Comparison of ENCODE assay signal across 30 cellular contexts in genomic region chr1:110042981-110043380, GRCh38. TPM values are rescaled to one million over a fixed set of nuclear protein-coding genes. Genes with fewer than 3 reads are reported as not detected.
"Had no signal": no experiment of that assay in that cellular context is flagged by ENCODE, and none has a peak within 500 bp of the region (broad histone marks: within the 10 kb centered on the region; RNA-seq: fewer than 3 reads in every experiment).

No MANE protein-coding gene starts in this region.

- H3K4me3 ChIP-seq: ascending aorta, cardiac muscle cell had no signal

- ATAC-seq: activated CD8-positive, alpha-beta memory T cell treated with anti-CD3 and anti-CD28 coated beads, Interleukin-2, amount 10 ng/mL, durations not matched to agents 7 days and 5 days; activated CD8-positive, alpha-beta T cell treated with anti-CD3 and anti-CD28 coated beads, Interleukin-2, amount 10 ng/mL, durations not matched to agents 7 days and 5 days; activated naive CD8-positive, alpha-beta T cell treated with anti-CD3 and anti-CD28 coated beads, Interleukin-2, amount 50 U/mL, for 24 hours had no signal

- H3K27ac ChIP-seq: ascending aorta, cardiac muscle cell, VCaP had no signal

- H3K27me3 ChIP-seq: ascending aorta, cardiac muscle cell had no signal

- DNase-seq: activated B cell treated with CpG ODN at 0.5 μM for 24 hours; activated CD4-positive, alpha-beta memory T cell treated with anti-CD3 and anti-CD28 coated beads, Interleukin-2, amount 10 ng/mL, durations not matched to agents 7 days and 5 days; activated CD4-positive, alpha-beta T cell treated with anti-CD3 and anti-CD28 coated beads for 4 hours; activated CD4-positive, alpha-beta T cell treated with anti-CD3 and anti-CD28 coated beads, Interleukin-2, amount 10 ng/mL, durations not matched to agents 24 days and 14 days; activated CD4-positive, alpha-beta T cell treated with anti-CD3 and anti-CD28 coated beads, Interleukin-2, amount 50 U/mL, for 1 hour; activated CD4-positive, alpha-beta T cell treated with anti-CD3 and anti-CD28 coated beads, Interleukin-2, amount 50 U/mL, for 4 hours; activated CD4-positive, CD25-positive, alpha-beta regulatory T cell treated with anti-CD3 and anti-CD28 coated beads, Interleukin-2, amount 50 U/mL, for 72 hours; activated CD8-positive, alpha-beta memory T cell treated with anti-CD3 and anti-CD28 coated beads for 24 hours; activated CD8-positive, alpha-beta memory T cell treated with anti-CD3 and anti-CD28 coated beads, Interleukin-2, amount 10 ng/mL, durations not matched to agents 7 days and 5 days; activated CD8-positive, alpha-beta memory T cell treated with anti-CD3 and anti-CD28 coated beads, Interleukin-2, amount 50 U/mL, for 48 hours; activated CD8-positive, alpha-beta T cell treated with anti-CD3 and anti-CD28 coated beads, Interleukin-2, amount 10 ng/mL, durations not matched to agents 7 days and 5 days; activated effector memory CD4-positive, alpha-beta T cell treated with Interleukin-2 at 50 U/mL for 16 hours; activated gamma-delta T cell; activated naive CD4-positive, alpha-beta T cell treated with anti-CD3 and anti-CD28 coated beads, Interleukin-2, amount 10 ng/mL, durations not matched to agents 7 days and 5 days; activated naive CD4-positive, alpha-beta T cell treated with Interleukin-2 at 50 U/mL for 16 hours; activated naive CD8-positive, alpha-beta T cell treated with anti-CD3 and anti-CD28 coated beads, Interleukin-2, amount 10 ng/mL, durations not matched to agents 7 days and 5 days; activated naive CD8-positive, alpha-beta T cell treated with anti-CD3 and anti-CD28 coated beads, Interleukin-2, amount 50 U/mL, for 24 hours; activated T-cell treated with anti-CD3 and anti-CD28 coated beads, Interleukin-2, amount 50 U/mL, for 24 hours; activated T-cell treated with anti-CD3 and anti-CD28 coated beads, Interleukin-2, amount 50 U/mL, for 48 hours; amygdala; anterior cingulate cortex; caudate nucleus; T-helper 1 cell; T-helper 2 cell; T-helper 9 cell had no signal

- H3K4me1 ChIP-seq: ascending aorta had no signal

- H3K9me3 ChIP-seq: ascending aorta had no signal

RNA-seq across cellular contexts. Expression of gene ALX3, which starts 27.5 kb away (rescaled TPM):
- total RNA-seq: activated B cell treated with CpG ODN at 0.5 μM for 24 hours; activated CD4-positive, alpha-beta memory T cell treated with anti-CD3 and anti-CD28 coated beads, Interleukin-2, amount 10 ng/mL, durations not matched to agents 7 days and 5 days; activated CD4-positive, alpha-beta T cell treated with anti-CD3 and anti-CD28 coated beads, Interleukin-2, amount 10 ng/mL, durations not matched to agents 24 days and 14 days; activated CD8-positive, alpha-beta memory T cell treated with anti-CD3 and anti-CD28 coated beads, Interleukin-2, amount 10 ng/mL, durations not matched to agents 7 days and 5 days; activated CD8-positive, alpha-beta T cell treated with anti-CD3 and anti-CD28 coated beads, Interleukin-2, amount 10 ng/mL, durations not matched to agents 7 days and 5 days; activated naive CD8-positive, alpha-beta T cell treated with anti-CD3 and anti-CD28 coated beads, Interleukin-2, amount 10 ng/mL, durations not matched to agents 7 days and 5 days; activated T-helper 2 cell treated with anti-CD3 and anti-CD28 coated beads, Interferon-gamma antibody, Interleukin-2, Interleukin-4, amounts not matched to agents 10 μg/mL and 5 μg/mL and 100 μg/mL, durations not matched to agents 14 hours and 24 hours and 36 hours; ascending aorta; bronchial epithelial cell had no signal
- polyA plus RNA-seq: cardiac muscle cell had no signal
